In genomic region chr5:88251048-88251711, GRCh38 we compare ENCODE assay signal across 12 cellular contexts. TPM values are rescaled to one million over a fixed set of nuclear protein-coding genes. Genes with fewer than 3 reads are reported as not detected.
DNase-seq lines count a peak whose midpoint lies in the region; ATAC-seq, FAIRE-seq and TF ChIP-seq lines count a peak whose summit lies in the region.
"Had no signal": no experiment of that assay in that cellular context is flagged by ENCODE, and none has a peak within 500 bp of the region (broad histone marks: within the 10 kb centered on the region; RNA-seq: fewer than 3 reads in every experiment).

No MANE protein-coding gene starts in this region.

- no peaks in the 10 kb centered on the region for H3K9me3 Mint-ChIP-seq in Calu3 (ENCODE audit: low read depth, unreplicated experiment)
- no peaks in the 10 kb centered on the region for H3K9me3 Mint-ChIP-seq in chondrocyte (ENCODE audit: low read depth)

- POLR2A ChIA-PET in K562 (lab: Yijun Ruan, JAX): interaction anchor here (0.5 to 1.0 kb wide), 3 partner anchors 15 to 43 kb away, joined by 3 to 4 read pairs (median 3); no protein-coding TSS in a partner anchor

- in situ Hi-C loops in K562 (cut with MboI): no loop called here

- H2AFZ ChIP-seq in MM.1S (ENCODE audit: low read length) (no peak overlapping the region), K562 (ENCODE audit: low read depth, low read length) (no peak overlapping the region)
- H2AFZ ChIP-seq: PC-9 had no signal

- FAIRE-seq in K562 (lab: Jason Lieb, UNC): no peak

- H3K27me3 ChIP-seq in MM.1S (replicated peaks; ENCODE audit: insufficient read depth, low read length) (no peaks in the 10 kb centered on the region), K562 (ENCODE audit: control insufficient read depth in 2 of 2, insufficient read depth in 2 of 2, low read length in 2 of 2) (no peaks in the 10 kb centered on the region), prostate gland (replicated peaks; ENCODE audit: insufficient read depth) (no peaks in the 10 kb centered on the region), dorsolateral prefrontal cortex (no peaks in the 10 kb centered on the region)

- peaks cover 16% of the 10 kb centered on the region for H4K20me1 ChIP-seq in MM.1S (ENCODE audit: insufficient read depth, low read length)
- H4K20me1 ChIP-seq in K562 (replicated peaks; ENCODE audit: control insufficient read depth, insufficient read depth, low read length): peaks cover 32% of the 10 kb centered on the region

- ATAC-seq in GM21529 (IDR thresholded peaks at IDR 0.05; ENCODE audit: unreplicated experiment) (peak; percentile 59), K562 (peak; percentile 67)

- WGBS in K562 (ENCODE audit: insufficient coverage, low coverage, missing lambda C conversion rate): 27% methylated on average over 2 of the region's 2 CpGs
- WGBS in prostate gland: 97% methylated on average over 2 of the region's 2 CpGs

- peaks cover 44% of the 10 kb centered on the region for H3K4me1 Mint-ChIP-seq in Calu3 (ENCODE audit: low read depth, unreplicated experiment)
- peaks cover 4% of the 10 kb centered on the region for H3K4me1 Mint-ChIP-seq in chondrocyte (ENCODE audit: low read depth)

- H3K27me3 Mint-ChIP-seq in Calu3 (ENCODE audit: unreplicated experiment): no peaks in the 10 kb centered on the region
- H3K27me3 Mint-ChIP-seq in chondrocyte (ENCODE audit: low read depth): no peaks in the 10 kb centered on the region

- H3K4me2 ChIP-seq in MM.1S (ENCODE audit: low read depth, low read length) (no peak overlapping the region), K562 (ENCODE audit: insufficient read depth, low read length) (no peak overlapping the region)
- H3K4me2 ChIP-seq: PC-9 had no signal

- peak overlapping the region; percentile 2 for H3K27ac Mint-ChIP-seq in Calu3 (ENCODE audit: unreplicated experiment)
- H3K27ac Mint-ChIP-seq in chondrocyte (ENCODE audit: unreplicated experiment): no peak overlapping the region

- H3K9me3 ChIP-seq in MM.1S (replicated peaks; ENCODE audit: insufficient read depth, low read length): no peaks in the 10 kb centered on the region
- H3K9me3 ChIP-seq in K562 (replicated peaks; ENCODE audit: control insufficient read depth, insufficient read depth, low read depth, low read length): no peaks in the 10 kb centered on the region
- no peaks in the 10 kb centered on the region for H3K9me3 ChIP-seq in prostate gland
- H3K9me3 ChIP-seq: thoracic aorta had no signal

- CTCF ChIA-PET in Calu3 (lab: Charles Lee) (no interaction called here), K562 (lab: Yijun Ruan, JAX; ENCODE audit: low intra/inter-chr PET ratio) (no interaction called here)

- H3K4me1 ChIP-seq in MM.1S (ENCODE audit: low read length) (no peaks in the 10 kb centered on the region), K562 (replicated peaks in 1 of 2; ENCODE audit: control insufficient read depth in 2 of 2, insufficient read depth in 2 of 2, low read length in 2 of 2) (peaks cover 0 to 12% of the 10 kb centered on the region in 2 experiments; a peak in 4 of 5 replicates), prostate gland (replicated peaks) (no peaks in the 10 kb centered on the region)

- TF ChIP-seq POLR2A in K562 (conservative IDR thresholded peaks at IDR 0.05) (no peak), prostate gland (IDR thresholded peaks at IDR 0.05) (no peak)

- intact Hi-C loops in Calu3 (cut with micrococcal nuclease; ENCODE audit: unreplicated experiment) (no loop called here), K562 (cut with micrococcal nuclease) (no loop called here), prostate gland (cut with DNase I) (no loop called here), dorsolateral prefrontal cortex (cut with DNase I) (no loop called here)

- H3F3A ChIP-seq in MM.1S (ENCODE audit: insufficient read depth, low read length): no peaks in the 10 kb centered on the region

- H3K79me2 ChIP-seq in MM.1S (ENCODE audit: low read length) (peaks cover 97% of the 10 kb centered on the region), K562 (ENCODE audit: control insufficient read depth, insufficient read depth, low read length) (peaks cover 100% of the 10 kb centered on the region)

- H3K9ac ChIP-seq in MM.1S (ENCODE audit: low read length) (no peak overlapping the region), K562 (ENCODE audit: insufficient read depth in 1 of 2, low read depth in 2 of 2, low read length in 2 of 2) (no peak overlapping the region)

- no peak overlapping the region for H3K4me3 ChIP-seq in MM.1S (ENCODE audit: low read length)
- H3K4me3 ChIP-seq in K562: no peak overlapping the region
- H3K4me3 ChIP-seq in prostate gland: no peak overlapping the region
- H3K4me3 ChIP-seq in dorsolateral prefrontal cortex: no peak overlapping the region
- H3K4me3 ChIP-seq: PC-9, thoracic aorta had no signal

- no peaks in the 10 kb centered on the region for H3K9me2 ChIP-seq in MM.1S (replicated peaks; ENCODE audit: insufficient read depth, low read length)

- no TSS peak for BruUV-seq in Calu3 (replicated peaks; lab: Mats Ljungman, UMichigan)
- no TSS peak for BruUV-seq in K562 (replicated peaks; lab: Mats Ljungman, UMichigan)

- DNase-seq in Calu3: no peak
- DNase-seq in MM.1S: no peak
- peak in 1 of 4 experiments; percentile 48 for DNase-seq in K562 (ENCODE audit: extremely low read depth in 1 of 4, low spot score in 3 of 4)
- DNase-seq in prostate gland (ENCODE audit: low spot score): no peak
- DNase-seq in pons (ENCODE audit: low spot score): no peak
- no peak for DNase-seq in chondrocyte (ENCODE audit: low spot score)
- DNase-seq in dorsolateral prefrontal cortex: no peak
- DNase-seq: DND-41, hypothalamus, PC-9 had no signal

- peak; percentile 56 for TF ChIP-seq EP300 in K562 (IDR thresholded peaks at IDR 0.05; ENCODE audit: low read length)

- no peak for TF ChIP-seq CTCF in Calu3 (IDR thresholded peaks at IDR 0.05; ENCODE audit: unreplicated experiment)
- no peak for TF ChIP-seq CTCF in MM.1S (IDR thresholded peaks at IDR 0.05; ENCODE audit: low read length)
- no peak for TF ChIP-seq CTCF in K562 (IDR thresholded peaks at IDR 0.05 in 2 of 3, conservative IDR thresholded peaks at IDR 0.05 in 1 of 3; ENCODE audit: insufficient read depth in 2 of 3, low read depth in 1 of 3, low read length in 3 of 3)
- TF ChIP-seq CTCF in prostate gland (IDR thresholded peaks at IDR 0.05): no peak
- TF ChIP-seq CTCF in chondrocyte (IDR thresholded peaks at IDR 0.05): no peak
- no peak for TF ChIP-seq CTCF in dorsolateral prefrontal cortex (IDR thresholded peaks at IDR 0.05 in 54 of 56, conservative IDR thresholded peaks at IDR 0.05 in 2 of 56; ENCODE audit: low read depth in 1 of 56, partially characterized antibody in 56 of 56)

- no peak overlapping the region for H3K4me3 Mint-ChIP-seq in Calu3 (ENCODE audit: low read depth, unreplicated experiment)
- no peak overlapping the region for H3K4me3 Mint-ChIP-seq in chondrocyte (ENCODE audit: unreplicated experiment)

- H3K36me3 ChIP-seq in MM.1S (replicated peaks; ENCODE audit: insufficient read depth, low read length) (no peaks in the 10 kb centered on the region), K562 (ENCODE audit: control insufficient read depth, insufficient read depth, low read length) (peaks cover 19% of the 10 kb centered on the region; the same call in 1 of the 3 replicates), prostate gland (no peaks in the 10 kb centered on the region)
- H3K36me3 ChIP-seq: thoracic aorta had no signal

- H3K9me1 ChIP-seq in K562 (ENCODE audit: control insufficient read depth, insufficient read depth, low read length): no peaks in the 10 kb centered on the region

- 0 out of 4 replicates have a peak, but pooled peaks of 1 of the 2 experiments have one; percentile 5 for TF ChIP-seq RAD21 in K562 (CRISPR knock-in tag; conservative IDR thresholded peaks at IDR 0.05 in 1 of 2, IDR thresholded peaks at IDR 0.05 in 1 of 2)

- peak overlapping the region; percentile 36; the same call in 1 of the 2 replicates for H3K27ac ChIP-seq in MM.1S (ENCODE audit: low read length)
- H3K27ac ChIP-seq in K562 (ENCODE audit: extremely low read depth, low read depth, low read length): peak overlapping the region; percentile 23; the same call in 1 of the 3 replicates
- H3K27ac ChIP-seq in prostate gland: no peak overlapping the region
- no peak overlapping the region for H3K27ac ChIP-seq in dorsolateral prefrontal cortex
- H3K27ac ChIP-seq: PC-9, thoracic aorta had no signal

- no peaks in the 10 kb centered on the region for H3K36me3 Mint-ChIP-seq in Calu3 (ENCODE audit: insufficient read depth, unreplicated experiment)
- no peaks in the 10 kb centered on the region for H3K36me3 Mint-ChIP-seq in chondrocyte (ENCODE audit: low read depth)

TF ChIP-seq in K562, 482 proteins besides CTCF, POLR2A, EP300 and RAD21 (continues in another document):
- TF ChIP-seq MEF2D (tag; conservative IDR thresholded peaks at IDR 0.05; ENCODE audit: low read depth) (peak; percentile 80; the same call in 1 of the 2 replicates), ZNF23 (CRISPR knock-in tag; IDR thresholded peaks at IDR 0.05) (peak; percentile 75), BRCA1 (IDR thresholded peaks at IDR 0.05) (no peak), BRCA1 (CRISPR knock-in tag; IDR thresholded peaks at IDR 0.05) (no peak), ZNF175 (CRISPR knock-in tag; IDR thresholded peaks at IDR 0.05; ENCODE audit: low read depth) (peak; percentile 98), CTBP1 (IDR thresholded peaks at IDR 0.05; ENCODE audit: borderline replicate concordance) (peak; percentile 27; the same call in 1 of the 2 replicates)

RNA-seq across cellular contexts. Expression of gene TMEM161B, which starts 17.5 kb away (rescaled TPM):
- 34.1 and 35.7 TPM in 2 replicates for total RNA-seq in Calu3 (2022)
- total RNA-seq in K562 (2011; cell fraction: chromatin; rRNA removed; ENCODE audit: low replicate concordance): 82.5 and 141 TPM in 2 replicates
- 57.0 and 72.8 TPM in 2 replicates for total RNA-seq in K562 (2011; cell fraction: nucleolus; rRNA removed)
- 97.9 and 121 TPM in 2 replicates for total RNA-seq in K562 (2011; cell fraction: nucleoplasm; rRNA removed)
- 18.9 and 19.7 TPM in 2 replicates for total RNA-seq in K562 (2014; rRNA removed)
- total RNA-seq in K562 (2014; rRNA removed; fragmentation: Illumina TruSeq; extraction: Trizol): 48.0 and 59.1 TPM in 2 replicates
- 38.1 and 40.6 TPM in 2 replicates for total RNA-seq in K562 (2015; rRNA removed; fragmentation: Illumina TruSeq; extraction: Trizol)
- total RNA-seq in K562 (2021): 32.7 and 33.4 TPM in 2 replicates
- 48.6 and 57.1 TPM in 2 replicates for polyA plus RNA-seq in K562 (2011; rRNA removed)
- polyA plus RNA-seq in K562 (2011; cell fraction: cytosol; rRNA removed): 6.0 and 18.4 TPM in 2 replicates
- polyA plus RNA-seq in K562 (2011; cell fraction: nucleus; rRNA removed): 70.7 and 103 TPM in 2 replicates
- 17.7 and 27.7 TPM in 2 replicates for polyA plus RNA-seq in K562 (2012)
- polyA plus RNA-seq in K562 (2014; fragmentation: Illumina TruSeq; extraction: Trizol): 33.3 and 36.8 TPM in 2 replicates
- 10 to 100 TPM; 47.5 to 51.5 TPM for polyA plus RNA-seq in K562 (2014; fragmentation: Nextera tagmentation; extraction: Ambion mirVana)
- polyA plus RNA-seq in K562 (2014; rRNA removed): 31.6 TPM in 2 replicates
- polyA minus RNA-seq in K562 (2011; rRNA and poly(A)+ RNA removed): 61.5 and 79.9 TPM in 2 replicates
- 15.1 and 17.8 TPM in 2 replicates for polyA minus RNA-seq in K562 (2011; cell fraction: cytosol; rRNA and poly(A)+ RNA removed)
- 117 and 186 TPM in 2 replicates for polyA minus RNA-seq in K562 (2011; cell fraction: nucleus; rRNA and poly(A)+ RNA removed)
- total RNA-seq in prostate gland: 10 to 100 TPM; 16.2 to 17.0 TPM
- total RNA-seq in chondrocyte: 7.6 to 13.5 TPM (median 9.6 TPM) in 3 replicates
- 10 to 100 TPM; 20.0 to 41.1 (median 28.6) TPM for total RNA-seq in dorsolateral prefrontal cortex

Comparison
In these comparisons a context has a peak if more than half of its experiments do, and no peak if none do; other contexts are left out.
1. H3K27ac ChIP-seq: peak in MM.1S (single experiment) and K562 (single experiment); none in prostate gland (0 of 2) and dorsolateral prefrontal cortex (0 of 59).